Comparison of ENCODE assay signal across 19 cellular contexts in genomic region chr4:151147000-151147399, GRCh38.
A peak's percentile ranks its signal among the peaks of the same experiment; 100 is the strongest.
DNase-seq lines count a peak whose midpoint lies in the region; ATAC-seq and TF ChIP-seq lines count a peak whose summit lies in the region.
"Had no signal": no experiment of that assay in that cellular context is flagged by ENCODE, and none has a peak within 500 bp of the region (broad histone marks: within the 10 kb centered on the region; RNA-seq: fewer than 3 reads in every experiment).

No MANE protein-coding gene starts in this region.

- DNase-seq in NB4 (ENCODE audit: low read depth) = peak; percentile 4
- DNase-seq in adipocyte (ENCODE audit: low read depth) = peak; percentile 49
- peak; percentile 31 for DNase-seq in fibroblast of pulmonary artery (ENCODE audit: low read depth)
- DNase-seq in nephron progenitor cell = no peak
- no peak for DNase-seq in epidermal melanocyte (ENCODE audit: insufficient read length, low spot score)
- DNase-seq in NCI-H2196 treated with DMSO at 0.1 percent for 48 hours (lab: John Stamatoyannopoulos, UW; ENCODE audit: unreplicated experiment) = no peak
- DNase-seq: CD4-positive, alpha-beta memory T cell; DMS79; NCI-H1092 treated with DMSO at 0.1 percent for 48 hours; NCI-H1694; NCI-H2171; NCI-H524 treated with DMSO at 0.1 percent for 48 hours; NK-92 treated with Interleukin-12 subunit alpha and Interleukin-12 subunit beta, amount 100 ng/mL, for 24 hours; PC-9 had no signal

- peaks cover 59% of the 10 kb centered on the region for H3K36me3 Mint-ChIP-seq in nephron progenitor cell (ENCODE audit: low read depth)
- H3K36me3 Mint-ChIP-seq: CD4-positive, alpha-beta memory T cell; IgD-negative memory B cell had no signal

- no peaks in the 10 kb centered on the region for H3K4me1 Mint-ChIP-seq in nephron progenitor cell

- no peaks in the 10 kb centered on the region for H3K9me3 Mint-ChIP-seq in nephron progenitor cell
- H3K9me3 Mint-ChIP-seq: CD4-positive, alpha-beta memory T cell; IgD-negative memory B cell had no signal

- no peak overlapping the region for H3K9ac ChIP-seq in adipocyte (ENCODE audit: low read length)

- H3K4me3 ChIP-seq in NB4 (ENCODE audit: low read depth, low read length) = no peak overlapping the region
- no peak overlapping the region for H3K4me3 ChIP-seq in adipocyte (ENCODE audit: low read length)
- no peak overlapping the region for H3K4me3 ChIP-seq in fibroblast of pulmonary artery (replicated peaks; ENCODE audit: low read depth, low read length)
- H3K4me3 ChIP-seq: GM12878, HAP-1, PC-9 had no signal

- peak overlapping the region; percentile 93 for H3K27ac Mint-ChIP-seq in nephron progenitor cell
- H3K27ac Mint-ChIP-seq: CD4-positive, alpha-beta memory T cell; IgD-negative memory B cell had no signal

- TF ChIP-seq POLR2A in NB4 (IDR thresholded peaks at IDR 0.05; ENCODE audit: extremely low read depth, insufficient read length) = no peak

- no peaks in the 10 kb centered on the region for H3K27me3 Mint-ChIP-seq in nephron progenitor cell (ENCODE audit: low read depth, poor library complexity)

- no peak for ATAC-seq in HG03108 (IDR thresholded peaks at IDR 0.05; ENCODE audit: unreplicated experiment)
- ATAC-seq: GM12878, SK-N-SH treated with all-trans-retinoic acid at 6 μM for 48 hours had no signal

- H3K36me3 ChIP-seq in adipocyte (ENCODE audit: control insufficient read depth, insufficient read depth, low read length, severe bottlenecking) = peaks cover 71% of the 10 kb centered on the region

- H3K4me3 Mint-ChIP-seq in nephron progenitor cell = no peak overlapping the region
- H3K4me3 Mint-ChIP-seq: CD4-positive, alpha-beta memory T cell; IgD-negative memory B cell had no signal

- peaks cover 11% of the 10 kb centered on the region for H3K4me1 ChIP-seq in adipocyte (ENCODE audit: control insufficient read depth, insufficient read depth, low read length)
- H3K4me1 ChIP-seq: HAP-1 had no signal

- H3K9me3 ChIP-seq in adipocyte (ENCODE audit: control insufficient read depth, low read length) = no peaks in the 10 kb centered on the region
- H3K9me3 ChIP-seq: HAP-1 had no signal

- TF ChIP-seq CTCF in NB4 (IDR thresholded peaks at IDR 0.05; ENCODE audit: low read depth, low read length) (no peak), fibroblast of pulmonary artery (IDR thresholded peaks at IDR 0.05; ENCODE audit: low read length, missing control alignments) (no peak), nephron progenitor cell (IDR thresholded peaks at IDR 0.05) (no peak)

- H3K27me3 ChIP-seq in adipocyte (replicated peaks; ENCODE audit: control insufficient read depth, insufficient read depth, low read length) = no peaks in the 10 kb centered on the region

Comparison
In these comparisons a context has a peak if more than half of its experiments do, and no peak if none do; other contexts are left out.
1. DNase-seq: peak in NB4 (single experiment), adipocyte (single experiment) and fibroblast of pulmonary artery (single experiment); none in nephron progenitor cell (single experiment), epidermal melanocyte (single experiment) and NCI-H2196 treated with DMSO at 0.1 percent for 48 hours (single experiment).